In the genomic region with DNA sequence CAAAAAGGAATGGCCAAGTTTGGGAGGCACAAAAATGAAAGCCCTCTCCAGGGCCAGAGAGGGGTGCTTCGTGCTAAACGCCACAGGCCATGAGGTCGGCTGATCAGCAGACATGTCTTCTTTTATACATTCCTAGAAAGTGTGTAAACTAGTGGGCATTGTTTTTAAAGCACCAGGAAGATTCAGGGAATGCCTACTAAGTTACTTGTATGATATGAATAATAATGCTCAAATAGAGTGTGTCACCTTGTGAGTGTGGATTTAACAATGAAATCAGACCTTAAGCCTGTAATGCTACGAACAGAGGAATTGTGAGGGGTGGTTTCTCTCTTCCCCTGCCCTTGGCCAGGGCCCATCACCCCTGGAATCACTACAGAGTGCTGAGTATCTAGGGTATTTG, we compare ENCODE assay signal across 14 cellular contexts.
A peak's percentile ranks its signal among the peaks of the same experiment; 100 is the strongest.
DNase-seq lines count a peak whose midpoint lies in the region; ATAC-seq and TF ChIP-seq lines count a peak whose summit lies in the region.
"Had no signal": no experiment of that assay in that cellular context is flagged by ENCODE, and none has a peak within 500 bp of the region (broad histone marks: within the 10 kb centered on the region; RNA-seq: fewer than 3 reads in every experiment).

No MANE protein-coding gene starts in this region.

- H3K4me1 Mint-ChIP-seq in activated naive CD8-positive, alpha-beta T cell (ENCODE audit: low read depth), result peaks cover 74% of the 10 kb centered on the region

- H3K36me3 Mint-ChIP-seq in activated naive CD8-positive, alpha-beta T cell, result no peaks in the 10 kb centered on the region

- H3K4me3 ChIP-seq in left ventricle myocardium inferior (no peak overlapping the region), lower lobe of right lung (no peak overlapping the region), upper lobe of left lung (no peak overlapping the region)
- H3K4me3 ChIP-seq: lung, ovary had no signal

- TF ChIP-seq POLR2A in upper lobe of left lung (IDR thresholded peaks at IDR 0.05), result no peak

- DNase-seq in left ventricle myocardium inferior (no peak), Right ventricle myocardium superior (no peak), lower lobe of right lung (no peak), upper lobe of left lung (no peak), DMS153 treated with DMSO at 0.1 percent for 48 hours (lab: John Stamatoyannopoulos, UW; ENCODE audit: unreplicated experiment) (no peak)
- DNase-seq: BE2C; NCI-H1048; NCI-H446 treated with DMSO at 0.1 percent for 48 hours; ovary; stimulated activated naive CD8-positive, alpha-beta T cell treated with anti-CD3 and anti-CD28 coated beads, Interleukin-15, Interleukin-2, amounts not matched to agents 100 U/mL and 50 U/mL, for 24 hours had no signal

- H3K4me3 Mint-ChIP-seq in activated naive CD8-positive, alpha-beta T cell, result peak overlapping the region; percentile 2

- WGBS in upper lobe of left lung, 2 donors, result 82 to 90% methylated on average over 4 of the region's 4 CpGs

- peaks cover 47% of the 10 kb centered on the region for H3K4me1 ChIP-seq in left ventricle myocardium inferior
- H3K4me1 ChIP-seq in lower lobe of right lung, result peaks cover 43% of the 10 kb centered on the region
- peaks cover 16 to 51% (median 36%) of the 10 kb centered on the region in 4 donors for H3K4me1 ChIP-seq in upper lobe of left lung
- H3K4me1 ChIP-seq: BE2C had no signal

- H3K27me3 ChIP-seq in left ventricle myocardium inferior (ENCODE audit: low read depth), result no peaks in the 10 kb centered on the region
- H3K27me3 ChIP-seq in lower lobe of right lung (ENCODE audit: low read depth), result no peaks in the 10 kb centered on the region
- no peaks in the 10 kb centered on the region for H3K27me3 ChIP-seq in upper lobe of left lung
- H3K27me3 ChIP-seq: BE2C, ovary had no signal

- intact Hi-C loops in left ventricle myocardium inferior (cut with micrococcal nuclease) (no loop called here), Right ventricle myocardium superior (cut with DNase I) (no loop called here), lower lobe of right lung (cut with DNase I) (no loop called here)

- H3K36me3 ChIP-seq in left ventricle myocardium inferior (no peaks in the 10 kb centered on the region), lower lobe of right lung (no peaks in the 10 kb centered on the region), upper lobe of left lung (no peaks in the 10 kb centered on the region)
- H3K36me3 ChIP-seq: BE2C, ovary had no signal

- TF ChIP-seq EP300 in upper lobe of left lung (IDR thresholded peaks at IDR 0.05), result no peak

- H3K9me3 Mint-ChIP-seq in activated naive CD8-positive, alpha-beta T cell (ENCODE audit: low read depth), result no peaks in the 10 kb centered on the region

- ATAC-seq in Right ventricle myocardium superior (ENCODE audit: poor library complexity), result no peak
- ATAC-seq in lower lobe of right lung, result no peak
- ATAC-seq in upper lobe of left lung (ENCODE audit: low FRiP score in 2 of 2), result no peak
- no peak for ATAC-seq in HG03469 (IDR thresholded peaks at IDR 0.05; ENCODE audit: unreplicated experiment)
- ATAC-seq in HG03025 (IDR thresholded peaks at IDR 0.05; ENCODE audit: low FRiP score, unreplicated experiment), result no peak

- TF ChIP-seq CTCF in left ventricle myocardium inferior (IDR thresholded peaks at IDR 0.05; ENCODE audit: borderline replicate concordance) (no peak), lower lobe of right lung (IDR thresholded peaks at IDR 0.05) (no peak), upper lobe of left lung (IDR thresholded peaks at IDR 0.05) (no peak)

- H3K27me3 Mint-ChIP-seq in activated naive CD8-positive, alpha-beta T cell, result no peaks in the 10 kb centered on the region

- H3K27ac ChIP-seq in left ventricle myocardium inferior (replicated peaks) (peak overlapping the region; percentile 81), lower lobe of right lung (peak overlapping the region; percentile 82), upper lobe of left lung (peak overlapping the region; percentile 43 to 81 (median 74))

- H3K27ac Mint-ChIP-seq in activated naive CD8-positive, alpha-beta T cell, result peak overlapping the region; percentile 89

- H3K9me3 ChIP-seq in left ventricle myocardium inferior (replicated peaks) (no peaks in the 10 kb centered on the region), lower lobe of right lung (no peaks in the 10 kb centered on the region), upper lobe of left lung (no peaks in the 10 kb centered on the region)
- H3K9me3 ChIP-seq: BE2C, ovary had no signal
